In the genomic region with DNA sequence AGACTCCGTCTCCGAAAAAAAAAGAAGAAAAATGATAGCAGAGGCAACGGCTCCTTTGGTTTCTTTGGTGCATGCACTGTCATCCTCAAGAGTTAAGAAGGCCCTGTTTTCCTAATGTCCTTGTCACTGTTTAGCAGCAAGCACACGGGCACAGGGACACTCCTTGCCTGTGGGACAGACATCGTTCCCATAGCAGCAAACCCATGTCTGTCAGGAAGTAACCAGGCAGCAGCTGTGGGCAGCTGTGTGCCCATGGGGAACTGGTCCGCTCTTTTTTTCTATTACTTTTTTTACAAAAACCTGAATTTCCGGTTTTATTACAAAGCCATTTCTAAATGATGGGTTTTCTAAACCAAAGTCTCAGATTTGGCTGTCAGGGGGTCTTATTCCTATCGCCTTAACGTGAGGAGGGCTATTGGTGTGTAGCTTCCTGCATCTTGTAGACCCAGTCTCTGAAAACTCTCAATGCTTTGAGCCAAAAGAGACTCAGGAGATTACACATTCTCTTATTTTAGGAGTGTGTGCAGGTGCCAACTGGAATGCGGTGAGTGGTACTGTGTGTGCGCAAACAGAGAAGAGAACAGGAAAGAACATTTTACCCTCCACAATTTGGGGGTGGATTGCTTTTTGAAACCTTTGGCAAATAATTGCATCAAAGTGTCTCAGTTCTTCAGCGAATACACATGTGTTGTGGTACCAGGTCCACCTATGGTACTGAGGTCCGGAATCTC, we compare ENCODE assay signal across 17 cellular contexts.
DNase-seq lines count a peak whose midpoint lies in the region; ATAC-seq, FAIRE-seq and TF ChIP-seq lines count a peak whose summit lies in the region.
"Had no signal": no experiment of that assay in that cellular context is flagged by ENCODE, and none has a peak within 500 bp of the region (broad histone marks: within the 10 kb centered on the region; RNA-seq: fewer than 3 reads in every experiment).

No MANE protein-coding gene starts in this region.

- CTCF ChIA-PET in PC-3 (lab: Charles Lee) = no interaction called here

- POLR2A ChIA-PET in PC-3 (lab: Charles Lee; ENCODE audit: unreplicated experiment) = no interaction called here

- DNase-seq in GM23338 (ENCODE audit: low spot score) (no peak), lower lobe of right lung (no peak), urothelium cell line (ENCODE audit: low spot score) (no peak), PC-3 (no peak), HUDEP-2 (lab: John Stamatoyannopoulos, UW; ENCODE audit: unreplicated experiment in 76 of 76) (no peak)
- DNase-seq: BE2C; CD4-positive, CD25-positive, alpha-beta regulatory T cell; DMS 273 treated with DMSO at 0.1 percent for 48 hours; DND-41; GDM1 had no signal

- H4K20me1 ChIP-seq in BLaER1 = no peaks in the 10 kb centered on the region
- H4K20me1 ChIP-seq in GM23338 (replicated peaks; ENCODE audit: insufficient read depth) = no peaks in the 10 kb centered on the region
- H4K20me1 ChIP-seq in PC-3 (ENCODE audit: low read length) = no peaks in the 10 kb centered on the region

- H3K4me1 Mint-ChIP-seq in GM23338 = 0 out of 3 replicates have a peak, but pooled peaks cover 2% of the 10 kb centered on the region
- H3K4me1 Mint-ChIP-seq: CD4-positive, CD25-positive, alpha-beta regulatory T cell had no signal

- H3K9me2 ChIP-seq in GM23338 (ENCODE audit: insufficient read depth) = peaks cover 7% of the 10 kb centered on the region; the same call in 1 of the 2 replicates
- H3K9me2 ChIP-seq in PC-3 (replicated peaks; ENCODE audit: low read length) = no peaks in the 10 kb centered on the region

- no peaks in the 10 kb centered on the region for H3K27me3 Mint-ChIP-seq in GM23338 (ENCODE audit: insufficient read depth, low read depth, poor library complexity)

- H3F3A ChIP-seq in GM23338 (replicated peaks; ENCODE audit: low read depth) (no peaks in the 10 kb centered on the region), PC-3 (ENCODE audit: low read length, unreplicated experiment) (no peaks in the 10 kb centered on the region)

- no peaks in the 10 kb centered on the region for H3K9me3 Mint-ChIP-seq in GM23338

- H3K36me3 ChIP-seq in BLaER1 = no peaks in the 10 kb centered on the region
- no peaks in the 10 kb centered on the region for H3K36me3 ChIP-seq in GM23338 (ENCODE audit: insufficient read depth)
- H3K36me3 ChIP-seq in lower lobe of right lung = no peaks in the 10 kb centered on the region
- H3K36me3 ChIP-seq in PC-3 (ENCODE audit: low read depth, low read length) = no peaks in the 10 kb centered on the region
- H3K36me3 ChIP-seq: BE2C, HAP-1 had no signal

- H3K36me3 Mint-ChIP-seq in GM23338 (ENCODE audit: low read depth) = no peaks in the 10 kb centered on the region
- H3K36me3 Mint-ChIP-seq: CD4-positive, CD25-positive, alpha-beta regulatory T cell had no signal

- peaks cover 34% of the 10 kb centered on the region for H3K4me1 ChIP-seq in BLaER1
- no peaks in the 10 kb centered on the region for H3K4me1 ChIP-seq in GM23338 (ENCODE audit: insufficient read depth)
- peaks cover 33% of the 10 kb centered on the region for H3K4me1 ChIP-seq in lower lobe of right lung
- no peaks in the 10 kb centered on the region for H3K4me1 ChIP-seq in PC-3 (ENCODE audit: insufficient read depth, low read length)
- H3K4me1 ChIP-seq: A549, HAP-1 had no signal

- H3K27ac Mint-ChIP-seq in GM23338 = no peak overlapping the region; the same call in 1 of the 2 replicates
- H3K27ac Mint-ChIP-seq: CD4-positive, CD25-positive, alpha-beta regulatory T cell had no signal

- H3K4me3 Mint-ChIP-seq in GM23338 = no peak overlapping the region
- H3K4me3 Mint-ChIP-seq: CD4-positive, CD25-positive, alpha-beta regulatory T cell had no signal

- H3K9ac ChIP-seq in BLaER1 (no peak overlapping the region), PC-3 (ENCODE audit: low read length) (no peak overlapping the region)

- H3K27me3 ChIP-seq in BLaER1 (no peaks in the 10 kb centered on the region), GM23338 (ENCODE audit: insufficient read depth) (no peaks in the 10 kb centered on the region), lower lobe of right lung (ENCODE audit: low read depth) (no peaks in the 10 kb centered on the region), PC-3 (ENCODE audit: low read length) (peaks cover 80% of the 10 kb centered on the region)
- H3K27me3 ChIP-seq: BE2C had no signal

- TF ChIP-seq CTCF in GM23338 (conservative IDR thresholded peaks at IDR 0.05; ENCODE audit: low read depth in 2 of 2) (no peak), lower lobe of right lung (IDR thresholded peaks at IDR 0.05) (no peak), PC-3 (conservative IDR thresholded peaks at IDR 0.05; ENCODE audit: low read depth, low read length) (no peak)

- intact Hi-C loops in lower lobe of right lung (cut with DNase I) = no loop called here
- intact Hi-C loops in PC-3 (cut with micrococcal nuclease) = no loop called here

- H3K27ac ChIP-seq in BLaER1 (no peak overlapping the region), GM23338 (ENCODE audit: low read depth) (no peak overlapping the region), lower lobe of right lung (no peak overlapping the region), PC-3 (ENCODE audit: low read length) (no peak overlapping the region)
- H3K27ac ChIP-seq: A549 had no signal

- H3K4me2 ChIP-seq in BLaER1 (peak overlapping the region; percentile 69), GM23338 (no peak overlapping the region), PC-3 (ENCODE audit: low read length) (no peak overlapping the region)
- H3K4me2 ChIP-seq: A549 had no signal

- H3K9me3 ChIP-seq in BLaER1 = 0 out of 2 replicates have a peak, but pooled peaks cover 4% of the 10 kb centered on the region
- no peaks in the 10 kb centered on the region for H3K9me3 ChIP-seq in lower lobe of right lung
- no peaks in the 10 kb centered on the region for H3K9me3 ChIP-seq in PC-3 (ENCODE audit: low read length)
- H3K9me3 ChIP-seq: A549, BE2C, HAP-1 had no signal

- no peak for ATAC-seq in GM23338
- ATAC-seq in lower lobe of right lung = peak; percentile 58 to 72
- ATAC-seq in PC-3 = no peak
- no peak for ATAC-seq in HG02571 (IDR thresholded peaks at IDR 0.05; ENCODE audit: unreplicated experiment)
- ATAC-seq: A549 had no signal

- H3K4me3 ChIP-seq in BLaER1 (no peak overlapping the region), GM23338 (no peak overlapping the region), lower lobe of right lung (no peak overlapping the region), PC-3 (ENCODE audit: low read length) (no peak overlapping the region)
- H3K4me3 ChIP-seq: A549, HAP-1 had no signal

- H3K79me2 ChIP-seq in GM23338 (replicated peaks; ENCODE audit: insufficient read depth) (no peaks in the 10 kb centered on the region), PC-3 (ENCODE audit: low read length) (no peaks in the 10 kb centered on the region)

- 0 out of 2 replicates have a peak overlapping the region, but pooled peaks have one; percentile 2 for H2AFZ ChIP-seq in GM23338
- H2AFZ ChIP-seq in PC-3 (ENCODE audit: low read length) = no peak overlapping the region

- FAIRE-seq in urothelium cell line (lab: Jason Lieb, UNC) = peak; percentile 76
- FAIRE-seq: A549, GM12892, H1, HepG2 had no signal

- BruUV-seq in PC-3 (replicated peaks; lab: Mats Ljungman, UMichigan) = no TSS peak

TF ChIP-seq in GM23338, 12 proteins besides CTCF, POLR2A, EP300 and RAD21 (continues in another document):
- no peak for TF ChIP-seq EZH2 (IDR thresholded peaks at IDR 0.05; ENCODE audit: low read depth, unreplicated experiment)

Comparison
In these comparisons a context has a peak if more than half of its experiments do, and no peak if none do; other contexts are left out.
1. ATAC-seq: peak in lower lobe of right lung (2 of 2); none in GM23338 (single experiment), PC-3 (single experiment) and HG02571 (single experiment).